In genomic region chr1:170530972-170531757, GRCh38 we compare ENCODE assay signal across 8 cellular contexts. TPM values are rescaled to one million over a fixed set of nuclear protein-coding genes. Genes with fewer than 3 reads are reported as not detected.
DNase-seq lines count a peak whose midpoint lies in the region; ATAC-seq and TF ChIP-seq lines count a peak whose summit lies in the region.

No MANE protein-coding gene starts in this region.

- H3K9me3 ChIP-seq in WERI-Rb-1 (ENCODE audit: severe bottlenecking) (no peaks in the 10 kb centered on the region), iPS-18a (ENCODE audit: control insufficient read depth, low read depth, low read length) (no peaks in the 10 kb centered on the region), stomach (no peaks in the 10 kb centered on the region)

- H3K4me1 ChIP-seq in iPS-18a (ENCODE audit: control insufficient read depth, low read depth, low read length) (peaks cover 7% of the 10 kb centered on the region), stomach (peaks cover 13 to 27% (median 18%) of the 10 kb centered on the region in 4 donors)

- intact Hi-C loops in stomach (cut with DNase I; ENCODE audit: low total_unique reads), result no loop called here

- no peak for DNase-seq in AG10803 (ENCODE audit: low read depth)
- DNase-seq in WERI-Rb-1, result no peak
- no peak for DNase-seq in stomach
- no peak for DNase-seq in MV-4-11 (lab: John Stamatoyannopoulos, UW)

- peak overlapping the region; percentile 94 for H3K27ac ChIP-seq in WERI-Rb-1
- H3K27ac ChIP-seq in iPS-18a (ENCODE audit: low read length), result peak overlapping the region; percentile 99
- peak overlapping the region; percentile 63 to 92 (median 92) for H3K27ac ChIP-seq in stomach

- H3K4me3 ChIP-seq in AG10803 (ENCODE audit: low read length) (peak overlapping the region; percentile 84), WERI-Rb-1 (ENCODE audit: low read depth, low read length) (peak overlapping the region; percentile 51), iPS-18a (ENCODE audit: low read length) (peak overlapping the region; percentile 92), stomach (peak overlapping the region; percentile 63 to 78 (median 67))

- peak overlapping the region; percentile 94 for H3K9ac ChIP-seq in iPS-18a (ENCODE audit: low read length)

- ATAC-seq in GM19452 (IDR thresholded peaks at IDR 0.05; ENCODE audit: unreplicated experiment) (peak; percentile 7), GM21619 (IDR thresholded peaks at IDR 0.05; ENCODE audit: unreplicated experiment) (no peak), HG03039 (IDR thresholded peaks at IDR 0.05; ENCODE audit: unreplicated experiment) (no peak)

- WGBS in stomach, 5 donors, result 11 to 24% (median 13%) methylated on average over 29 of the region's 29 CpGs

- H3K36me3 ChIP-seq in WERI-Rb-1 (no peaks in the 10 kb centered on the region), iPS-18a (ENCODE audit: control insufficient read depth, low read depth, low read length) (no peaks in the 10 kb centered on the region), stomach (no peaks in the 10 kb centered on the region)

- TF ChIP-seq POLR2A in stomach (IDR thresholded peaks at IDR 0.05), result no peak

- no peak for TF ChIP-seq EP300 in stomach (IDR thresholded peaks at IDR 0.05)

- TF ChIP-seq CTCF in AG10803 (conservative IDR thresholded peaks at IDR 0.05; ENCODE audit: low read length) (no peak), WERI-Rb-1 (IDR thresholded peaks at IDR 0.05; ENCODE audit: low read depth, low read length) (no peak), stomach (IDR thresholded peaks at IDR 0.05) (no peak)

- H3K27me3 ChIP-seq in WERI-Rb-1 (ENCODE audit: insufficient read depth, low read depth, severe bottlenecking), result no peaks in the 10 kb centered on the region
- H3K27me3 ChIP-seq in iPS-18a (ENCODE audit: control insufficient read depth, insufficient read depth, low read length), result no peaks in the 10 kb centered on the region
- no peaks in the 10 kb centered on the region for H3K27me3 ChIP-seq in stomach

RNA-seq across cellular contexts. Expression of gene GORAB, which starts 0.8 kb away (rescaled TPM):
- 100 to 1,000 TPM in 1 of 5 donors, 10 to 100 TPM in 2, 1 to 10 TPM in 2; 5.5 to 148 (median 11.9) TPM for total RNA-seq in stomach
- 1 to 10 TPM; 3.5 to 7.5 (median 4.0) TPM for polyA plus RNA-seq in stomach
